ENCODE assay signal across 9 cellular contexts in the genomic region with DNA sequence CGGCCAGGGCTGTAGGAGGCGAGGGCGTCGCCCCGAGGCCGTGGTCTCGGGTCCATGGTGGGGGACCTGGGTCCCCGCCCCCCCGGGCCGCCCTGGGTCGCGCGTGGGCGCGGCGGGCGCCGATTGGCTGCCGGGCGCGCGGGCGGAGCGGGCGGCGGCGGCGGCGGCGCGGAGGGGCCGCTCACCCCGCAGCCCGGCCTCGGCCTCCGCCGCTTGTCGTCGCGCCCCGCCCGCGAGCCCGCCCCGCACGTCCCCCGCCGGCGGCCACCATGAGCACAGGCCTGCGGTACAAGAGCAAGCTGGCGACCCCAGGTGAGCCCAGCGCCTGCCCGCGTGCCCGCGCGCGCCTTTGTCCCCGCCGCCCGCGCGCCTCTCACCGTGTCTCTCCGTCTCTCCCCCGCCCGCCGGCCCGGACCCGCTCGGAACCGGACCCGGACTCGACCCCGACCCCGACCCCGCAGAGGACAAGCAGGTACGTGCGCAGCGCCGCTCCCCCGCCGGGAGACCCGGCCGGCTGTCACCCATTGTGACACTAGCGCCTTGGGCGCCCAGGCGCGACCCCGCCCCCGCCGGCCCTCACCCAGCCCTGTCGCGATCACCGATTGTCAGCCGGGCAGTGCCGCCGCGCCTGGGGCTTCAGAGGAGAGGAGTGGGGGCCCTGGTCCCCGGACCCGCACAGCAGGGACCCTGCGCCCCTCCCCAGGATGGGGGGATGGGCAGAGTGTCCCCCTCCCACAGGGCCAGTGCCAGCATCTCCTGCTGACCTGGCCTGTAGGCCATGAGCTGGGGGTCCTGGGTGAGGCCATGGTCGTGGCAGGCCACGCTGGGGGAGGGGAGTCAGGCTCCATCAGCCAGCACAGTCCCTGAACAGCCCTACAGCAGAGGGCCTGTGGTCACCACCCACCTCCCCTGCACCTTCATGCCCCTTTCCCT. TPM values are rescaled to one million over a fixed set of nuclear protein-coding genes. Genes with fewer than 3 reads are reported as not detected.
A peak's percentile ranks its signal among the peaks of the same experiment; 100 is the strongest.
DNase-seq lines count a peak whose midpoint lies in the region; ATAC-seq, FAIRE-seq and TF ChIP-seq lines count a peak whose summit lies in the region.
"Had no signal": no experiment of that assay in that cellular context is flagged by ENCODE, and none has a peak within 500 bp of the region (broad histone marks: within the 10 kb centered on the region; RNA-seq: fewer than 3 reads in every experiment).

A gene (plus strand): TSS at position 184 of the 933 bp plus-strand sequence. CDS start 86 bp downstream, at position 270.

- POLR2A ChIA-PET in GM12878 (lab: Charles Lee), result no interaction called here

- H2AFZ ChIP-seq in GM12878 (ENCODE audit: control insufficient read depth, low read depth, low read length), result no peak within 1 kb of the TSS
- peak within 1 kb of the TSS; percentile 6 for H2AFZ ChIP-seq in keratinocyte (ENCODE audit: control insufficient read depth, low read length)

- CTCF ChIA-PET in GM12878 (lab: Yijun Ruan, JAX), result interaction anchor here (2.0 kb wide), 1 partner anchor 33 kb away, joined by 5 read pairs; no protein-coding TSS in a partner anchor

- H3K4me1 ChIP-seq in GM12878 (ENCODE audit: control insufficient read depth, insufficient read depth, low read length) (peaks cover 9% of the 10 kb centered on the region), keratinocyte (ENCODE audit: control insufficient read depth, extremely low read depth, insufficient read depth, low read length) (peaks cover 11% of the 10 kb centered on the region), stomach smooth muscle (ENCODE audit: control insufficient read depth, insufficient read depth, low read length) (peaks cover 36% of the 10 kb centered on the region)

- 0 out of 2 replicates have a peak within 1 kb of the TSS, but pooled peaks have one; percentile 16 for H3K4me3 ChIP-seq in GM12878
- H3K4me3 ChIP-seq in keratinocyte (ENCODE audit: control insufficient read depth in 2 of 3, extremely low read depth in 1 of 3, insufficient read depth in 2 of 3, low read depth in 1 of 3, low read length in 3 of 3), result peak within 1 kb of the TSS; percentile 51 to 59 (median 52)
- H3K4me3 ChIP-seq in stomach smooth muscle (ENCODE audit: low read length in 2 of 2), result peak within 1 kb of the TSS; percentile 51 to 74

- no peaks in the 10 kb centered on the region for H3K36me3 ChIP-seq in GM12878 (ENCODE audit: control insufficient read depth in 2 of 2, insufficient read depth in 2 of 2, low read length in 1 of 2)
- H3K36me3 ChIP-seq in keratinocyte (ENCODE audit: control insufficient read depth in 2 of 2, extremely low read depth in 1 of 2, insufficient read depth in 2 of 2, low read length in 2 of 2), result no peaks in the 10 kb centered on the region
- no peaks in the 10 kb centered on the region for H3K36me3 ChIP-seq in stomach smooth muscle (ENCODE audit: control insufficient read depth in 2 of 2, insufficient read depth in 2 of 2, low read length in 2 of 2)

- no peak within 1 kb of the TSS for H3K27ac ChIP-seq in GM12878 (ENCODE audit: control insufficient read depth, insufficient read depth)
- no peak within 1 kb of the TSS for H3K27ac ChIP-seq in keratinocyte (ENCODE audit: control insufficient read depth, insufficient read depth, low read length)
- H3K27ac ChIP-seq in stomach smooth muscle (ENCODE audit: low read length), result no peak within 1 kb of the TSS

- H4K20me1 ChIP-seq in GM12878 (ENCODE audit: control insufficient read depth, insufficient read depth) (no peaks in the 10 kb centered on the region), keratinocyte (ENCODE audit: control insufficient read depth, extremely low read depth, insufficient read depth, low read length) (no peaks in the 10 kb centered on the region)

- FAIRE-seq in GM12878 (lab: Jason Lieb, UNC) (no peak), keratinocyte (lab: Jason Lieb, UNC) (no peak)

- WGBS in GM12878 (ENCODE audit: insufficient coverage, insufficient replicate concordance, low lambda C conversion rate, missing lambda C conversion rate), result 2% methylated on average over 21 of the region's 104 CpGs

- H3K4me2 ChIP-seq in GM12878 (ENCODE audit: control insufficient read depth, insufficient read depth) (peak within 1 kb of the TSS; percentile 44; the same call in 1 of the 2 replicates), keratinocyte (ENCODE audit: control insufficient read depth, extremely low read depth, insufficient read depth, low read depth, low read length) (peak within 1 kb of the TSS; percentile 73)

- dilution Hi-C loops in keratinocyte (cut with MboI; ENCODE audit: extremely low pct_ligation_motif_present, low sequenced_read_pairs), result no loop called here

- SMC1A ChIA-PET in GM12878 (lab: Charles Lee; ENCODE audit: uncharacterized antibody, unreplicated experiment), result no interaction called here

- ATAC-seq in GM12878 (no peak), GM18909 (IDR thresholded peaks at IDR 0.05; ENCODE audit: poor library complexity, unreplicated experiment) (no peak)

- H3K9me1 ChIP-seq in keratinocyte (ENCODE audit: control insufficient read depth, extremely low read depth, insufficient read depth, low read length), result no peaks in the 10 kb centered on the region

- H3K9me3 ChIP-seq in GM12878 (replicated peaks; ENCODE audit: control insufficient read depth, insufficient read depth, low read length) (no peaks in the 10 kb centered on the region), keratinocyte (ENCODE audit: control insufficient read depth, low read depth, low read length) (no peaks in the 10 kb centered on the region), stomach smooth muscle (ENCODE audit: control insufficient read depth in 2 of 2, low read length in 2 of 2) (no peaks in the 10 kb centered on the region)

- peak; percentile 26 for DNase-seq in NCI-H748 (lab: John Stamatoyannopoulos, UW; ENCODE audit: unreplicated experiment)
- DNase-seq in NCI-H748 treated with DMSO at 0.1 percent for 48 hours (lab: John Stamatoyannopoulos, UW), result no peak
- no peak for DNase-seq in GM12878 (ENCODE audit: low read depth, low spot score)
- no peak for DNase-seq in keratinocyte (ENCODE audit: low read depth, low spot score)
- DNase-seq in NCI-H526 treated with DMSO at 0.1 percent for 48 hours (lab: John Stamatoyannopoulos, UW), result no peak
- no peak for DNase-seq in NCI-H1930 (lab: John Stamatoyannopoulos, UW)
- DNase-seq: DND-41 had no signal

- RAD21 ChIA-PET in GM12878 (lab: Charles Lee; ENCODE audit: unreplicated experiment), result no interaction called here

- no peak for TF ChIP-seq POLR2A in GM12878 (IDR thresholded peaks at IDR 0.05; ENCODE audit: low read depth, low read length)

- no TSS peak for BruUV-seq in GM12878 (replicated peaks; lab: Mats Ljungman, UMichigan)

- H3K9ac ChIP-seq in GM12878 (ENCODE audit: control insufficient read depth, insufficient read depth, low read length) (no peak within 1 kb of the TSS), keratinocyte (ENCODE audit: control insufficient read depth, extremely low read depth, insufficient read depth, low read length) (no peak within 1 kb of the TSS), stomach smooth muscle (ENCODE audit: low read length in 2 of 2) (peak within 1 kb of the TSS; percentile 15 to 47)

- H3K79me2 ChIP-seq in GM12878 (ENCODE audit: control insufficient read depth, insufficient read depth, low read length), result no peaks in the 10 kb centered on the region
- no peaks in the 10 kb centered on the region for H3K79me2 ChIP-seq in keratinocyte (ENCODE audit: control insufficient read depth, insufficient read depth, low read length)

- no peak for TF ChIP-seq EP300 in GM12878 (IDR thresholded peaks at IDR 0.05; ENCODE audit: borderline replicate concordance in 1 of 2, control insufficient read depth in 1 of 2, low read depth in 2 of 2, low read length in 2 of 2)

- intact Hi-C loops in GM12878 (cut with micrococcal nuclease; ENCODE audit: unreplicated experiment), result no loop called here

- peaks cover 2 to 4% of the 10 kb centered on the region in 2 experiments; a peak in 3 of 4 replicates for H3K27me3 ChIP-seq in GM12878 (replicated peaks in 1 of 2; ENCODE audit: control insufficient read depth in 2 of 2, insufficient read depth in 2 of 2, low read length in 1 of 2)
- H3K27me3 ChIP-seq in keratinocyte (ENCODE audit: control insufficient read depth, extremely low read depth, insufficient read depth, low read length), result peaks cover 40% of the 10 kb centered on the region
- peaks cover 2 to 5% of the 10 kb centered on the region in 2 donors for H3K27me3 ChIP-seq in stomach smooth muscle (ENCODE audit: control insufficient read depth in 1 of 2, insufficient read depth in 2 of 2, low read length in 2 of 2)

- no peak for TF ChIP-seq CTCF in GM12878 (IDR thresholded peaks at IDR 0.05 in 2 of 3, conservative IDR thresholded peaks at IDR 0.05 in 1 of 3; ENCODE audit: control insufficient read depth in 2 of 3, extremely low read depth in 1 of 3, insufficient read depth in 1 of 3, low read depth in 3 of 3, low read length in 3 of 3)
- TF ChIP-seq CTCF in keratinocyte (optimal IDR thresholded peaks at IDR 0.05 in 1 of 3, IDR thresholded peaks at IDR 0.05 in 1 of 3, conservative IDR thresholded peaks at IDR 0.05 in 1 of 3; ENCODE audit: extremely low read depth in 1 of 3, insufficient read depth in 2 of 3, low read length in 3 of 3), result no peak

- TF ChIP-seq RAD21 in GM12878 (IDR thresholded peaks at IDR 0.05; ENCODE audit: insufficient read depth, low read depth, low read length), result no peak

- in situ Hi-C loops in GM12878 (cut with MboI), result no loop called here

RNA-seq across cellular contexts. Expression of the gene that starts here (rescaled TPM):
- 4.3 and 5.9 TPM in 2 replicates for total RNA-seq in GM12878 (2013; cell fraction: nucleolus; rRNA removed)
- total RNA-seq in GM12878 (2014; rRNA removed) (0.34 and 0.65 TPM in 2 replicates), GM12878 (2014; rRNA removed; fragmentation: Illumina TruSeq; extraction: Trizol) (0.13 and 0.51 TPM in 2 replicates), GM12878 (2021) (0.82 and 1.1 TPM in 2 replicates)
- 0.42 TPM for polyA plus RNA-seq in GM12878 (2011; ENCODE audit: low read depth)
- polyA plus RNA-seq in GM12878 (2011; rRNA removed) (0.19 and 0.43 TPM in 2 replicates), GM12878 (2014; fragmentation: Illumina TruSeq; extraction: Trizol) (0.34 and 1.5 TPM in 2 replicates), GM12878 (2014; fragmentation: Nextera tagmentation; extraction: Ambion mirVana) (not detected), GM12878 (2014; rRNA removed) (0.46 TPM in 1 of 2 replicates, not detected in the other), GM12878 (2016; fragmentation: Nextera tagmentation; extraction: Ambion mirVana) (not detected), keratinocyte (2.2 to 4.9 TPM (median 4.2 TPM) in 3 replicates)
- polyA plus RNA-seq in GM12878 (2011; cell fraction: cytosol; rRNA removed), result 0.12 and 0.31 TPM in 2 replicates
- polyA plus RNA-seq in GM12878 (2011; cell fraction: nucleus; rRNA removed), result 1.3 and 1.5 TPM in 2 replicates
- polyA plus RNA-seq in GM12878 (2012), result 1.2 and 1.4 TPM in 2 replicates
- 1.1 and 2.0 TPM in 2 replicates for polyA minus RNA-seq in GM12878 (2011; rRNA and poly(A)+ RNA removed)
- polyA minus RNA-seq in GM12878 (2011; cell fraction: cytosol; rRNA and poly(A)+ RNA removed), result not detected in 2 replicates
- 0.36 and 0.57 TPM in 2 replicates for polyA minus RNA-seq in GM12878 (2011; cell fraction: nucleus; rRNA and poly(A)+ RNA removed)
- 15.1 TPM for polyA plus RNA-seq in keratinocyte (2011; ENCODE audit: low read depth)
- polyA plus RNA-seq in keratinocyte (2011; cell fraction: cytosol; rRNA removed), result 2.2 and 4.4 TPM in 2 replicates
- 10.1 and 11.5 TPM in 2 replicates for polyA plus RNA-seq in keratinocyte (2011; cell fraction: nucleus; rRNA removed)
- polyA plus RNA-seq in keratinocyte (2012; ENCODE audit: low replicate concordance), result 6.8 and 10.4 TPM in 2 replicates
- 2.3 to 8.8 TPM (median 8.6 TPM) in 3 replicates for polyA minus RNA-seq in keratinocyte
- polyA minus RNA-seq in keratinocyte (2011; cell fraction: cytosol; rRNA and poly(A)+ RNA removed), result 6.9 TPM
- 3.2 and 8.7 TPM in 2 replicates for polyA minus RNA-seq in keratinocyte (2011; cell fraction: nucleus; rRNA and poly(A)+ RNA removed)

Comparison
In these comparisons a context has a peak if more than half of its experiments do, and no peak if none do; other contexts are left out.
1. H3K9ac ChIP-seq: peak in stomach smooth muscle (2 of 2); none in GM12878 (single experiment) and keratinocyte (single experiment).
2. Peak in every context shown above with its lines, with median percentiles within 50 percentile points of each other: H3K4me3 ChIP-seq.